ENCODE assay signal across 10 cellular contexts in genomic region chr6:22036267-22036666, GRCh38.
DNase-seq lines count a peak whose midpoint lies in the region; ATAC-seq, FAIRE-seq and TF ChIP-seq lines count a peak whose summit lies in the region.
"Had no signal": no experiment of that assay in that cellular context is flagged by ENCODE, and none has a peak within 500 bp of the region (broad histone marks: within the 10 kb centered on the region; RNA-seq: fewer than 3 reads in every experiment).

No MANE protein-coding gene starts in this region.

- POLR2A ChIA-PET in A549 (lab: Yijun Ruan, JAX), result interaction anchor here (1.2 kb wide), 1 partner anchor 443 kb away, joined by 8 read pairs; the partner anchor contains the start of gene SOX4

- TF ChIP-seq RAD21 in A549 (conservative IDR thresholded peaks at IDR 0.05 in 1 of 2, IDR thresholded peaks at IDR 0.05 in 1 of 2), result no peak; a peak in 1 of 5 replicates

- ATAC-seq in A549 (peak; percentile 85 to 89), GM19351 (IDR thresholded peaks at IDR 0.05; ENCODE audit: unreplicated experiment) (peak; percentile 64), HG02763 (IDR thresholded peaks at IDR 0.05; ENCODE audit: unreplicated experiment) (no peak), sciatic nerve (no peak)

- DNase-seq in A549 (ENCODE audit: low read depth in 1 of 2, low spot score in 1 of 2) (peak; percentile 63 to 82), NCI-H2029 treated with DMSO at 0.1 percent for 48 hours (lab: John Stamatoyannopoulos, UW) (peak; percentile 77), fibroblast of pulmonary artery (ENCODE audit: low read depth) (peak; percentile 33), KG1 (lab: John Stamatoyannopoulos, UW) (no peak), sciatic nerve (ENCODE audit: low spot score) (no peak)
- no peak for DNase-seq in stimulated activated naive CD4-positive, alpha-beta T cell treated with Interleukin-2 at 50 U/mL for 16 hours (lab: John Stamatoyannopoulos, UW)
- DNase-seq: NCI-H2081 treated with DMSO at 0.1 percent for 48 hours had no signal

- peaks cover 11% of the 10 kb centered on the region for H3K9me3 ChIP-seq in A549

- H3K4me3 ChIP-seq in A549, result no peak overlapping the region; the same call in 2 of the 3 replicates
- no peak overlapping the region for H3K4me3 ChIP-seq in fibroblast of pulmonary artery (replicated peaks; ENCODE audit: low read depth, low read length)
- H3K4me3 ChIP-seq: ascending aorta had no signal

- peak overlapping the region; percentile 75 for H3K4me2 ChIP-seq in A549

- H3K27ac ChIP-seq in A549, result peak overlapping the region; percentile 83 to 85
- H3K27ac ChIP-seq: ascending aorta had no signal

- no peak for FAIRE-seq in A549 (lab: Jason Lieb, UNC)

- intact Hi-C loops in sciatic nerve (cut with DNase I), result no loop called here

- TF ChIP-seq EP300 in A549 (IDR thresholded peaks at IDR 0.05), result peak; percentile 18 to 51; a peak in 1 of 5 replicates

- CTCF ChIA-PET in A549 (lab: Yijun Ruan, JAX), result interaction anchor here (0.6 kb wide), 1 partner anchor 117 kb away, joined by 5 read pairs; no protein-coding TSS in a partner anchor

- H3K4me1 ChIP-seq in A549, result peaks cover 26% of the 10 kb centered on the region
- H3K4me1 ChIP-seq: ascending aorta had no signal

- TF ChIP-seq CTCF in A549 (IDR thresholded peaks at IDR 0.05) (no peak), fibroblast of pulmonary artery (IDR thresholded peaks at IDR 0.05; ENCODE audit: low read length, missing control alignments) (no peak)

- 7% methylated on average over 6 of the region's 7 CpGs for WGBS in A549 (ENCODE audit: missing lambda C conversion rate)

- TF ChIP-seq POLR2A in A549 (IDR thresholded peaks at IDR 0.05; ENCODE audit: low read length), result no peak

TF ChIP-seq in A549, 52 proteins besides CTCF, POLR2A, EP300 and RAD21:
- TF ChIP-seq REST (IDR thresholded peaks at IDR 0.05) (no peak), JUNB (IDR thresholded peaks at IDR 0.05) (0 out of 2 replicates have a peak, but pooled peaks have one; percentile 19)
TF ChIP-seq in A549: peak in this region for 1.

Comparison
In these comparisons a context has a peak if more than half of its experiments do, and no peak if none do; other contexts are left out.
1. ATAC-seq: peak in A549 (2 of 2) and GM19351 (single experiment); none in HG02763 (single experiment) and sciatic nerve (single experiment).
2. DNase-seq: peak in A549 (2 of 2), NCI-H2029 treated with DMSO at 0.1 percent for 48 hours (single experiment) and fibroblast of pulmonary artery (single experiment); none in stimulated activated naive CD4-positive, alpha-beta T cell treated with Interleukin-2 at 50 U/mL for 16 hours (single experiment), KG1 (single experiment) and sciatic nerve (single experiment).